In the genomic region with DNA sequence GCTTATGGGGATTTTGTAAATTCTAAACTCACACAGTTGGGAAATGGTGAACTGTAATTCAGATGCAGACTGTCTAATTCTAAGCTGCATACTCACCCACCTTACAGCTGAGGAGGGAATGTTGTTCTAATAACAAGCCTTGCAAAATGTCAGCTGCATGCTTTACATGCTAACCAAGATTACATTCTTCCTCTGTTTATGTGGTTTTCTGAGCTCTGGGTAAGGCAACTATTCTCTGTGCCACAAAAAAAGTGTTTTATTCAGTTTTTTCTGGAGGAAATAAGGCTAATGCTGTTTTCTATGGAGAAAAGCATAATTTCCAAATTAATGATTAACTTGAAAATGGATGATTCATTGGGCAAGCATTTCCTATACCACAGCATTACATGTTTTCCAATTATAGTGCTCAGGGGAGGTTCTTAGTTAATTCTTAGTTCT, we compare ENCODE assay signal across 9 cellular contexts.
DNase-seq lines count a peak whose midpoint lies in the region; ATAC-seq and TF ChIP-seq lines count a peak whose summit lies in the region.
"Had no signal": no experiment of that assay in that cellular context is flagged by ENCODE, and none has a peak within 500 bp of the region (broad histone marks: within the 10 kb centered on the region; RNA-seq: fewer than 3 reads in every experiment).

No MANE protein-coding gene starts in this region.

- no peaks in the 10 kb centered on the region for H3K79me2 ChIP-seq in OCI-LY1 (ENCODE audit: insufficient read depth, low read length)

- no peaks in the 10 kb centered on the region for H4K20me1 ChIP-seq in OCI-LY1 (ENCODE audit: insufficient read depth, low read length)

- H3K4me3 Mint-ChIP-seq in progenitor cell of endocrine pancreas (ENCODE audit: low read depth), result no peak overlapping the region

- H3K4me3 ChIP-seq in OCI-LY1 (ENCODE audit: low read depth, low read length, poor library complexity, severe bottlenecking), result no peak overlapping the region
- no peak overlapping the region for H3K4me3 ChIP-seq in epithelial cell of esophagus (ENCODE audit: low read length)
- H3K4me3 ChIP-seq in spleen, result no peak overlapping the region

- H3K4me1 Mint-ChIP-seq in progenitor cell of endocrine pancreas (ENCODE audit: low read depth), result peaks cover 12% of the 10 kb centered on the region

- no peak overlapping the region for H3K9ac ChIP-seq in OCI-LY1 (ENCODE audit: low read length)

- H3K9me2 ChIP-seq in OCI-LY1 (ENCODE audit: low read depth, low read length), result no peaks in the 10 kb centered on the region

- H3K4me2 ChIP-seq in OCI-LY1 (ENCODE audit: low read length), result no peak overlapping the region

- no peak for TF ChIP-seq POLR2A in spleen (IDR thresholded peaks at IDR 0.05)

- H3K4me1 ChIP-seq in OCI-LY1 (ENCODE audit: insufficient read depth, low read length, severe bottlenecking) (no peaks in the 10 kb centered on the region), spleen (peaks cover 0 to 6% (median 0%) of the 10 kb centered on the region in 6 donors)

- H2AFZ ChIP-seq in OCI-LY1 (ENCODE audit: low read length), result 0 out of 2 replicates have a peak overlapping the region, but pooled peaks have one; percentile 45

- H3K9me3 ChIP-seq in OCI-LY1 (ENCODE audit: low read length) (no peaks in the 10 kb centered on the region), spleen (no peaks in the 10 kb centered on the region)

- H3K27me3 ChIP-seq in OCI-LY1 (ENCODE audit: insufficient read depth, low read length), result no peaks in the 10 kb centered on the region
- H3K27me3 ChIP-seq in spleen (replicated peaks in 1 of 7), result no peaks in the 10 kb centered on the region

- intact Hi-C loops in spleen (cut with DNase I; ENCODE audit: low total_unique reads), result no loop called here
- intact Hi-C loops in left cardiac atrium (cut with DNase I), result no loop called here

- H3K27ac Mint-ChIP-seq in progenitor cell of endocrine pancreas, result peak overlapping the region; percentile 73

- no peaks in the 10 kb centered on the region for H3F3A ChIP-seq in OCI-LY1 (ENCODE audit: insufficient read depth, low read length)

- ATAC-seq in left cardiac atrium (no peak), GM19328 (IDR thresholded peaks at IDR 0.05; ENCODE audit: unreplicated experiment) (no peak)

- no peak overlapping the region for H3K27ac ChIP-seq in OCI-LY1 (ENCODE audit: low read depth, low read length, poor library complexity, severe bottlenecking)
- peak overlapping the region in 1 of 8 donors; percentile 11 for H3K27ac ChIP-seq in spleen

- no peaks in the 10 kb centered on the region for H3K36me3 Mint-ChIP-seq in progenitor cell of endocrine pancreas (ENCODE audit: insufficient read depth)

- DNase-seq in ELR (ENCODE audit: low read depth), result peak; percentile 81
- peak; percentile 40 for DNase-seq in epithelial cell of esophagus (ENCODE audit: low read depth)
- DNase-seq in progenitor cell of endocrine pancreas (ENCODE audit: low spot score, unreplicated experiment), result no peak
- no peak for DNase-seq in spleen
- no peak for DNase-seq in NCI-H345 (lab: John Stamatoyannopoulos, UW)
- DNase-seq in left cardiac atrium, result no peak
- DNase-seq: NCI-H1436 had no signal

- H3K36me3 ChIP-seq in OCI-LY1 (ENCODE audit: insufficient read depth, low read length), result no peaks in the 10 kb centered on the region
- no peaks in the 10 kb centered on the region for H3K36me3 ChIP-seq in spleen

- H3K27me3 Mint-ChIP-seq in progenitor cell of endocrine pancreas, result no peaks in the 10 kb centered on the region

- no peaks in the 10 kb centered on the region for H3K9me3 Mint-ChIP-seq in progenitor cell of endocrine pancreas (ENCODE audit: low read depth)

- no peak for TF ChIP-seq CTCF in OCI-LY1 (IDR thresholded peaks at IDR 0.05; ENCODE audit: low read length)
- no peak for TF ChIP-seq CTCF in epithelial cell of esophagus (IDR thresholded peaks at IDR 0.05; ENCODE audit: insufficient read depth, low read depth, low read length, missing control alignments)
- TF ChIP-seq CTCF in progenitor cell of endocrine pancreas (IDR thresholded peaks at IDR 0.05; ENCODE audit: unreplicated experiment), result no peak
- TF ChIP-seq CTCF in spleen (IDR thresholded peaks at IDR 0.05 in 8 of 11, conservative IDR thresholded peaks at IDR 0.05 in 3 of 11), result no peak

Comparison
In these comparisons a context has a peak if more than half of its experiments do, and no peak if none do; other contexts are left out.
1. DNase-seq: peak in ELR (single experiment) and epithelial cell of esophagus (single experiment); none in progenitor cell of endocrine pancreas (single experiment), spleen (single experiment), NCI-H345 (single experiment) and left cardiac atrium (single experiment).